ENCODE assay signal across 1 cellular context in genomic region chr10:43264987-43265798, GRCh38.
TF ChIP-seq lines count a peak whose summit lies in the region.

No MANE protein-coding gene starts in this region.

TF ChIP-seq in HepG2, 621 proteins besides CTCF, POLR2A, EP300 and RAD21 (continued from another document):
- TF ChIP-seq ZFP36 (IDR thresholded peaks at IDR 0.05; ENCODE audit: borderline replicate concordance, low read depth, low read length, partially characterized antibody) = no peak
- TF ChIP-seq ZNF10 (CRISPR knock-in tag; IDR thresholded peaks at IDR 0.05; ENCODE audit: borderline replicate concordance, low read depth) = no peak
- TF ChIP-seq NRL (CRISPR knock-in tag; IDR thresholded peaks at IDR 0.05; ENCODE audit: borderline replicate concordance) = no peak
- no peak for TF ChIP-seq ZNF354B (CRISPR knock-in tag; IDR thresholded peaks at IDR 0.05)
- no peak for TF ChIP-seq ZBTB40 (IDR thresholded peaks at IDR 0.05)
- TF ChIP-seq ZBTB40 (CRISPR knock-in tag; IDR thresholded peaks at IDR 0.05) = no peak
